ENCODE assay signal across 9 cellular contexts in the genomic region with DNA sequence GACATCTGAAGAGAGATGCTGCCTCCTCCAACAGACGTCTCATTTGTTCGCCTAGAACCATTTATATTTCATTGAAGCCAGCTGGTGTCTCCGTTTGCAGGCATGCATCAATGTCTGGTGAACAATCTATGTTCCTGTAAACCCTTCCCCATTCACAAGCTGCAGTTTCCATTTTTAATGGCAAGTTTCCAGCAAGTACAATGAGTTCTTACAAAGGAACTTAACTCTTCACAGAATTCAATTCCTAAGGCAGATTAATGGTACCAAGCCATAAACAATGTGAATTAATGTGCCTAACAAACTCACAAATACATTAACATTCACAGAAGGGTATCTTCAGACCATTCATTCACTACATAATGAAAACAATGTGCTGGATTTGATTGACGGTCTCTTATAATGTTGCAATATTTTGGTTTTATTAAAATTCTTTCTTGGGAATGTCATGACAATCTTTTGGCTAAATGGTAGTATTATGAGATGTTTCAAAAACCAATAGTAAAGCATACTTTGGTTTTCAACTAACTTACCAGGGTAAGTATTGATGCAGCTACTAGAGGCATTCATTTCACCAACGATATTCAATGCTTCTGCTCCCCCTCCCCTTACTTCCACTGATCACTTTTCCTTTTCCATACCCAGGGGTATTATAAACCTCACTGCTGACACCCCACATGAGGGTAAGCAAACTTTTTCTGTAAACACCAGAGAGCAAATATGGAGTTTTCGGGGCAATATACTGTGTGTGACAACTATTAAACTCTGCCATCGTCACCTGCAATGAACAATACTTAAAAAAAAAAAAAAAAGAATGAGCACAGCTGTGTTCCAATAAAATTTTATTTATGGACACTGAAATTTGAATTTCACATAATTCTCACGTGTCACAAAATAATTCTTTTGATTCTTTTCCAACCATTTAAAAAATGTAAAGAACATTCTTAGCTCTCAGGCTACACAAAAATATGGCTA. TPM values are rescaled to one million over a fixed set of nuclear protein-coding genes. Genes with fewer than 3 reads are reported as not detected.
DNase-seq lines count a peak whose midpoint lies in the region; ATAC-seq, FAIRE-seq and TF ChIP-seq lines count a peak whose summit lies in the region.
"Had no signal": no experiment of that assay in that cellular context is flagged by ENCODE, and none has a peak within 500 bp of the region (broad histone marks: within the 10 kb centered on the region; RNA-seq: fewer than 3 reads in every experiment).

No MANE protein-coding gene starts in this region.

- H3K9me3 ChIP-seq in Peyer's patch (no peaks in the 10 kb centered on the region), endothelial cell of umbilical vein (replicated peaks; ENCODE audit: control insufficient read depth, insufficient read depth, low read length) (no peaks in the 10 kb centered on the region), neutrophil (no peaks in the 10 kb centered on the region)

- peak overlapping the region; percentile 52 for H3K27ac Mint-ChIP-seq in stimulated activated naive CD8-positive, alpha-beta T cell treated with anti-CD3 and anti-CD28 coated beads, Interleukin-15, Interleukin-2, amounts not matched to agents 100 ng/mL and 50 ng/mL, for 24 hours

- dilution Hi-C loops in endothelial cell of umbilical vein (cut with MboI; ENCODE audit: extremely low pct_ligation_motif_present, low sequenced_read_pairs): no loop called here

- H3K4me3 Mint-ChIP-seq in stimulated activated naive CD8-positive, alpha-beta T cell treated with anti-CD3 and anti-CD28 coated beads, Interleukin-15, Interleukin-2, amounts not matched to agents 100 ng/mL and 50 ng/mL, for 24 hours: peak overlapping the region; percentile 95

- H3K4me1 ChIP-seq in Peyer's patch (peaks cover 0 to 33% (median 5%) of the 10 kb centered on the region in 4 donors), endothelial cell of umbilical vein (ENCODE audit: control insufficient read depth, extremely low read depth, insufficient read depth, low read length) (peaks cover 28% of the 10 kb centered on the region), neutrophil (ENCODE audit: control insufficient read depth in 1 of 2, insufficient read depth in 1 of 2, low read depth in 1 of 2, low read length in 1 of 2) (peaks cover 68 to 70% of the 10 kb centered on the region in 2 experiments)

- peaks cover 28% of the 10 kb centered on the region for H3K36me3 Mint-ChIP-seq in stimulated activated naive CD8-positive, alpha-beta T cell treated with anti-CD3 and anti-CD28 coated beads, Interleukin-15, Interleukin-2, amounts not matched to agents 100 ng/mL and 50 ng/mL, for 24 hours (ENCODE audit: low read depth)

- no peak for DNase-seq in stimulated activated naive CD8-positive, alpha-beta T cell treated with anti-CD3 and anti-CD28 coated beads, Interleukin-15, Interleukin-2, amounts not matched to agents 100 U/mL and 50 U/mL, for 24 hours
- DNase-seq in Peyer's patch (no peak), endothelial cell of umbilical vein (ENCODE audit: low read depth, low spot score) (peak; percentile 85)

- no peak overlapping the region for H2AFZ ChIP-seq in endothelial cell of umbilical vein (ENCODE audit: low read depth, low read length)

- POLR2A ChIA-PET in endothelial cell of umbilical vein (lab: Charles Lee): interaction anchor here (0.5 to 0.7 kb wide), 2 partner anchors 10 to 18 kb away, joined by 6 to 11 read pairs; no protein-coding TSS in a partner anchor

- no TSS peak for BruUV-seq in endothelial cell of umbilical vein (replicated peaks; lab: Mats Ljungman, UMichigan)

- H3K36me3 ChIP-seq in Peyer's patch (no peaks in the 10 kb centered on the region), endothelial cell of umbilical vein (ENCODE audit: control insufficient read depth in 2 of 2, extremely low read depth in 1 of 2, insufficient read depth in 2 of 2, low read length in 2 of 2) (no peaks in the 10 kb centered on the region), neutrophil (peaks cover 8% of the 10 kb centered on the region)

- CTCF ChIA-PET in endothelial cell of umbilical vein (lab: Charles Lee): interaction anchor here (0.6 to 3.3 kb wide), 5 partner anchors 9 to 1800 kb away, joined by 3 to 18 read pairs (median 5); no protein-coding TSS in a partner anchor

- H4K20me1 ChIP-seq in endothelial cell of umbilical vein (replicated peaks; ENCODE audit: control insufficient read depth, extremely low read depth, insufficient read depth, low read length): peaks cover 24% of the 10 kb centered on the region

- peak overlapping the region in 2 of 4 donors; percentile 14 to 65 for H3K27ac ChIP-seq in Peyer's patch
- H3K27ac ChIP-seq in endothelial cell of umbilical vein (ENCODE audit: insufficient read depth, low read depth, low read length): peak overlapping the region; percentile 35
- peak overlapping the region; percentile 98 for H3K27ac ChIP-seq in neutrophil

- H3K27me3 ChIP-seq in Peyer's patch: no peaks in the 10 kb centered on the region
- no peaks in the 10 kb centered on the region for H3K27me3 ChIP-seq in endothelial cell of umbilical vein (ENCODE audit: control insufficient read depth in 2 of 2, insufficient read depth in 2 of 2, low read length in 2 of 2)
- H3K27me3 ChIP-seq in neutrophil: no peaks in the 10 kb centered on the region

- ATAC-seq in stimulated activated naive CD8-positive, alpha-beta T cell treated with anti-CD3 and anti-CD28 coated beads, Interleukin-15, Interleukin-2, amounts not matched to agents 100 U/mL and 50 U/mL, for 24 hours: no peak
- ATAC-seq in HG02798 (IDR thresholded peaks at IDR 0.05; ENCODE audit: poor library complexity, unreplicated experiment): no peak
- ATAC-seq in HG03039 (IDR thresholded peaks at IDR 0.05; ENCODE audit: unreplicated experiment): no peak
- ATAC-seq in GM18867 (IDR thresholded peaks at IDR 0.05; ENCODE audit: unreplicated experiment): no peak
- ATAC-seq: HCT116 had no signal

- H3K9me1 ChIP-seq in endothelial cell of umbilical vein (replicated peaks; ENCODE audit: control insufficient read depth, extremely low read depth, insufficient read depth, low read length): no peaks in the 10 kb centered on the region

- no peaks in the 10 kb centered on the region for H3K9me3 Mint-ChIP-seq in stimulated activated naive CD8-positive, alpha-beta T cell treated with anti-CD3 and anti-CD28 coated beads, Interleukin-15, Interleukin-2, amounts not matched to agents 100 ng/mL and 50 ng/mL, for 24 hours

- no peaks in the 10 kb centered on the region for H3K27me3 Mint-ChIP-seq in stimulated activated naive CD8-positive, alpha-beta T cell treated with anti-CD3 and anti-CD28 coated beads, Interleukin-15, Interleukin-2, amounts not matched to agents 100 ng/mL and 50 ng/mL, for 24 hours

- FAIRE-seq in endothelial cell of umbilical vein (lab: Jason Lieb, UNC): peak; percentile 85

- peak overlapping the region; percentile 100 for H3K4me2 ChIP-seq in endothelial cell of umbilical vein (ENCODE audit: insufficient read depth, low read length)

- intact Hi-C loops in endothelial cell of umbilical vein (cut with micrococcal nuclease): no loop called here

- TF ChIP-seq POLR2A in Peyer's patch (IDR thresholded peaks at IDR 0.05) (no peak), endothelial cell of umbilical vein (IDR thresholded peaks at IDR 0.05; ENCODE audit: low read depth, low read length) (no peak)

- H3K79me2 ChIP-seq in endothelial cell of umbilical vein (ENCODE audit: control insufficient read depth, insufficient read depth, low read length): peaks cover 91% of the 10 kb centered on the region

- TF ChIP-seq CTCF in Peyer's patch (IDR thresholded peaks at IDR 0.05): no peak
- no peak for TF ChIP-seq CTCF in endothelial cell of umbilical vein (IDR thresholded peaks at IDR 0.05; ENCODE audit: extremely low read depth in 1 of 2, insufficient read depth in 1 of 2, low read depth in 1 of 2, low read length in 2 of 2)
- no peak for TF ChIP-seq CTCF in neutrophil (IDR thresholded peaks at IDR 0.05)

- H3K4me1 Mint-ChIP-seq in stimulated activated naive CD8-positive, alpha-beta T cell treated with anti-CD3 and anti-CD28 coated beads, Interleukin-15, Interleukin-2, amounts not matched to agents 100 ng/mL and 50 ng/mL, for 24 hours (ENCODE audit: low read depth): peaks cover 66% of the 10 kb centered on the region

- H3K4me3 ChIP-seq in Peyer's patch (peak overlapping the region; percentile 12 to 89 (median 48)), endothelial cell of umbilical vein (replicated peaks in 1 of 3; ENCODE audit: insufficient read depth in 1 of 3, low read depth in 1 of 3, low read length in 3 of 3) (peak overlapping the region; percentile 95 to 100 (median 97)), neutrophil (ENCODE audit: low read depth in 1 of 2, low read length in 1 of 2) (peak overlapping the region; percentile 81 to 100)

- H3K9ac ChIP-seq in endothelial cell of umbilical vein (replicated peaks; ENCODE audit: extremely low read depth, insufficient read depth, low read length): peak overlapping the region; percentile 13

TF ChIP-seq in endothelial cell of umbilical vein, 7 proteins besides CTCF, POLR2A, EP300 and RAD21:
- TF ChIP-seq GATA2 (IDR thresholded peaks at IDR 0.05; ENCODE audit: insufficient read depth, insufficient read length, low read depth, low read length) (no peak), POLR2AphosphoS5 (IDR thresholded peaks at IDR 0.05; ENCODE audit: insufficient read depth, low read depth, low read length) (no peak), MYC (IDR thresholded peaks at IDR 0.05; ENCODE audit: low read depth, low read length) (no peak), JUN (IDR thresholded peaks at IDR 0.05; ENCODE audit: borderline replicate concordance, insufficient read depth, insufficient read length, low read depth) (no peak), EZH2 (IDR thresholded peaks at IDR 0.05; ENCODE audit: borderline replicate concordance, low read depth, low read length, severe bottlenecking) (no peak), FOS (IDR thresholded peaks at IDR 0.05; ENCODE audit: borderline replicate concordance, insufficient read depth, low read length) (no peak)
- TF ChIP-seq, protein P1, sequence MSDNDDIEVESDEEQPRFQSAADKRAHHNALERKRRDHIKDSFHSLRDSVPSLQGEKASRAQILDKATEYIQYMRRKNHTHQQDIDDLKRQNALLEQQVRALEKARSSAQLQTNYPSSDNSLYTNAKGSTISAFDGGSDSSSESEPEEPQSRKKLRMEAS (IDR thresholded peaks at IDR 0.05; ENCODE audit: insufficient read depth, insufficient read length): no peak
TF ChIP-seq in endothelial cell of umbilical vein: peak in this region for 0.

RNA-seq across cellular contexts. Expression of gene AKIRIN2, which starts 4.2 kb away (rescaled TPM):
- total RNA-seq in Peyer's patch (10 to 100 TPM; 24.6 to 38.2 (median 28.3) TPM), endothelial cell of umbilical vein (46.1 and 46.4 TPM in 2 replicates)
- 15.9 and 19.0 TPM in 2 replicates for polyA plus RNA-seq in endothelial cell of umbilical vein
- polyA plus RNA-seq in endothelial cell of umbilical vein (2011; cell fraction: cytosol; rRNA removed): 16.6 and 17.4 TPM in 2 replicates
- polyA plus RNA-seq in endothelial cell of umbilical vein (2011; cell fraction: nucleus; rRNA removed): 13.3 and 19.3 TPM in 2 replicates
- 29.9 and 32.0 TPM in 2 replicates for polyA plus RNA-seq in endothelial cell of umbilical vein (2012)
- 12.6 and 13.6 TPM in 2 replicates for polyA minus RNA-seq in endothelial cell of umbilical vein
- 15.2 TPM for polyA minus RNA-seq in endothelial cell of umbilical vein (2011; cell fraction: cytosol; rRNA and poly(A)+ RNA removed)
- 23.7 and 24.4 TPM in 2 replicates for polyA minus RNA-seq in endothelial cell of umbilical vein (2011; cell fraction: nucleus; rRNA and poly(A)+ RNA removed)
